In the genomic region with DNA sequence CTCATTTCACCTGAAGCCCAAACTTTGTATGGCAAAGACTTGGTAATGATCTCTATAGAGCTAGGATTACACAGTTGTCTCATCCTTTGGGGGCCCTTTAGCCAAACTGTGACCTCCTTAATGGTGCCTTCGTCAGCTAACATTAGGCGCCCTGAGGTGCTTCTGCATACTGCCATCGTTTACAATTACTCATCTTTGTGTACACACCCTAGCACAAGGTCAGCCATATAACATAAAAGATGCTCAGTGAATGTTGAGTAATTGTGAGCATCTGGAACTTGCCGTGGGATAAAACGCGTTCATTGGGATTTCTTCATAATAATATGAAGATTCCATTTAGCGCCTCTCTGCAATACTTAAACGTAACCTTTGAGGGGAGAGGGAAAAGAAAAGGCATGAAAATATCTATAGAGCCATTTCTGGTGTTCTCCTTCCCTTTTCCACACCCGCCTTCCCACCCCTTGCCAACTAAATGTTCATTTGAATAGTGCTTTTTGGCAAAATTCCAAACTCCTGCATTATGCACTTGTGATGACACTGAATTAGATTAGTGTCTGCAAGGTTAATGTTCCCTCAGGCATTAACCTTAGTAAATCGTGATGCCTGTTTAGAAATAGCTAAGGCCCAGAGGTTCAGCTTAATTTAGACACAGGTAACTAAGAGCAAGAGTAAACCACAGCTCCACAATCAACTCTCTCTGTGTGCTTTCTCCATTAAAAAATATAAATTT, we compare ENCODE assay signal across 8 cellular contexts. TPM values are rescaled to one million over a fixed set of nuclear protein-coding genes. Genes with fewer than 3 reads are reported as not detected.
DNase-seq lines count a peak whose midpoint lies in the region; ATAC-seq and TF ChIP-seq lines count a peak whose summit lies in the region.

No MANE protein-coding gene starts in this region.

- peak overlapping the region; percentile 87 for H3K4me2 ChIP-seq in GM23248 (ENCODE audit: unreplicated experiment)

- CTCF ChIA-PET in AG04449 (lab: Yijun Ruan, JAX) (interaction anchor here (1.3 kb wide), 1 partner anchor 10 kb away, joined by 3 read pairs; no protein-coding TSS in a partner anchor), RWPE1 (lab: Yijun Ruan, JAX) (interaction anchor here (0.6 to 1.2 kb wide), 3 partner anchors 16 to 475 kb away, joined by 3 to 8 read pairs (median 4); no protein-coding TSS in a partner anchor)

- no peaks in the 10 kb centered on the region for H3K27me3 Mint-ChIP-seq in progenitor cell of endocrine pancreas

- H3K4me3 Mint-ChIP-seq in progenitor cell of endocrine pancreas (ENCODE audit: low read depth), result peak overlapping the region; percentile 94

- no peaks in the 10 kb centered on the region for H3K36me3 ChIP-seq in GM23248 (ENCODE audit: low read depth)

- 56% methylated on average over 10 of the region's 10 CpGs for WGBS in GM23248 (ENCODE audit: low coverage in 1 of 2, low lambda C conversion rate in 2 of 2, missing lambda C conversion rate in 2 of 2), 2 experiments

- H2AFZ ChIP-seq in GM23248, result peak overlapping the region; percentile 86

- peak overlapping the region; percentile 94 for H3K9ac ChIP-seq in GM23248

- H3K79me2 ChIP-seq in GM23248 (ENCODE audit: insufficient read depth), result peaks cover 41% of the 10 kb centered on the region

- H3K4me1 Mint-ChIP-seq in progenitor cell of endocrine pancreas (ENCODE audit: low read depth), result peaks cover 25% of the 10 kb centered on the region

- H3K27me3 ChIP-seq in GM23248 (replicated peaks; ENCODE audit: insufficient read depth), result no peaks in the 10 kb centered on the region

- H3K4me3 ChIP-seq in AG04449 (ENCODE audit: low read depth, low read length) (peak overlapping the region; percentile 96), GM23248 (peak overlapping the region; percentile 91)

- peak overlapping the region; percentile 88 for H3K27ac ChIP-seq in GM23248
- H3K27ac ChIP-seq in RWPE1, result peak overlapping the region; percentile 89

- no peak for TF ChIP-seq CTCF in AG04449 (IDR thresholded peaks at IDR 0.05; ENCODE audit: insufficient read depth, low read length, missing control alignments)
- TF ChIP-seq CTCF in RWPE1 (conservative IDR thresholded peaks at IDR 0.05; ENCODE audit: low read depth), result no peak
- TF ChIP-seq CTCF in progenitor cell of endocrine pancreas (IDR thresholded peaks at IDR 0.05; ENCODE audit: unreplicated experiment), result no peak

- in situ Hi-C loops in GM23248 (cut with MboI), result no loop called here

- H3K9me3 Mint-ChIP-seq in progenitor cell of endocrine pancreas (ENCODE audit: low read depth), result no peaks in the 10 kb centered on the region

- no peaks in the 10 kb centered on the region for H4K20me1 ChIP-seq in GM23248 (ENCODE audit: insufficient read depth)

- no peak for ATAC-seq in GM19328 (IDR thresholded peaks at IDR 0.05; ENCODE audit: unreplicated experiment)

- H3K27ac Mint-ChIP-seq in progenitor cell of endocrine pancreas, result peak overlapping the region; percentile 96

- peaks cover 4% of the 10 kb centered on the region for H3K36me3 Mint-ChIP-seq in progenitor cell of endocrine pancreas (ENCODE audit: insufficient read depth)

- no peaks in the 10 kb centered on the region for H3K9me2 ChIP-seq in GM23248 (ENCODE audit: insufficient read depth)

- DNase-seq in AG04449 (ENCODE audit: low read depth, low spot score), result no peak
- DNase-seq in GM23248, result peak; percentile 68
- DNase-seq in RWPE1 (ENCODE audit: low spot score), result peak; percentile 65
- peak; percentile 43 to 44 for DNase-seq in erythroblast (lab: John Stamatoyannopoulos, UW)
- no peak for DNase-seq in progenitor cell of endocrine pancreas (ENCODE audit: low spot score, unreplicated experiment)
- no peak for DNase-seq in NCI-H510A treated with DMSO at 0.1 percent for 48 hours (lab: John Stamatoyannopoulos, UW)
- DNase-seq in activated effector memory CD4-positive, alpha-beta T cell treated with anti-CD3 and anti-CD28 coated beads, Interleukin-2, amount 50 U/mL, for 16 hours, result no peak

- POLR2A ChIA-PET in AG04449 (lab: Yijun Ruan, JAX) (no interaction called here), RWPE1 (lab: Yijun Ruan, JAX; ENCODE audit: low non-redundant PET) (no interaction called here)

- H3F3A ChIP-seq in GM23248 (ENCODE audit: insufficient read depth), result peaks cover 5% of the 10 kb centered on the region; the same call in 1 of the 2 replicates

- H3K4me1 ChIP-seq in GM23248 (ENCODE audit: insufficient read depth), result peaks cover 7% of the 10 kb centered on the region

- H3K9me3 ChIP-seq in GM23248 (ENCODE audit: low read depth), result no peaks in the 10 kb centered on the region

- no peak for TF ChIP-seq POLR2A in erythroblast (IDR thresholded peaks at IDR 0.05; ENCODE audit: low read length)

RNA-seq across cellular contexts. Expression of gene ZNF148, which starts 1.0 kb away (rescaled TPM):
- 23.1 and 33.1 TPM in 2 replicates for total RNA-seq in GM23248 (2014; rRNA removed; shearing (Covaris generic))
- polyA plus RNA-seq in GM23248 (2016; fragmentation: Nextera tagmentation; extraction: Ambion mirVana), result 46.8 and 50.3 TPM in 2 replicates
- total RNA-seq in progenitor cell of endocrine pancreas, result 48.6 and 53.7 TPM in 2 replicates

Comparison
In these comparisons a context has a peak if more than half of its experiments do, and no peak if none do; other contexts are left out.
1. DNase-seq: peak in GM23248 (single experiment), RWPE1 (single experiment) and erythroblast (2 of 2); none in AG04449 (single experiment), progenitor cell of endocrine pancreas (single experiment), NCI-H510A treated with DMSO at 0.1 percent for 48 hours (single experiment) and activated effector memory CD4-positive, alpha-beta T cell treated with anti-CD3 and anti-CD28 coated beads, Interleukin-2, amount 50 U/mL, for 16 hours (single experiment).